ENCODE assay signal across 8 cellular contexts in genomic region chr5:112978836-112979235, GRCh38. TPM values are rescaled to one million over a fixed set of nuclear protein-coding genes. Genes with fewer than 3 reads are reported as not detected.
DNase-seq lines count a peak whose midpoint lies in the region; ATAC-seq and TF ChIP-seq lines count a peak whose summit lies in the region.

No MANE protein-coding gene starts in this region.

- TF ChIP-seq CTCF in WTC11 (IDR thresholded peaks at IDR 0.05): no peak

- peak overlapping the region; percentile 94 for H3K4me3 ChIP-seq in CD4-positive, CD25-positive, alpha-beta regulatory T cell (ENCODE audit: low read depth, low read length)

- peaks cover 17% of the 10 kb centered on the region for H3K36me3 Mint-ChIP-seq in CD4-positive, CD25-positive, alpha-beta regulatory T cell
- peaks cover 5% of the 10 kb centered on the region for H3K36me3 Mint-ChIP-seq in WTC11
- peaks cover 0 to 4% (median 0%) of the 10 kb centered on the region in 3 donors for H3K36me3 Mint-ChIP-seq in immature natural killer cell

- peaks cover 48% of the 10 kb centered on the region for H3K4me1 ChIP-seq in CD4-positive, CD25-positive, alpha-beta regulatory T cell (ENCODE audit: control insufficient read depth, insufficient read depth, low read length, poor library complexity, severe bottlenecking)

- H3K4me3 Mint-ChIP-seq in CD4-positive, CD25-positive, alpha-beta regulatory T cell: peak overlapping the region; percentile 98 to 100 (median 99)
- peak overlapping the region; percentile 98 for H3K4me3 Mint-ChIP-seq in WTC11
- peak overlapping the region; percentile 94 to 100 (median 97) for H3K4me3 Mint-ChIP-seq in immature natural killer cell

- ATAC-seq in CD4-positive, CD25-positive, alpha-beta regulatory T cell (ENCODE audit: low read depth in 2 of 2): no peak
- ATAC-seq in WTC11: no peak
- ATAC-seq in GM21529 (IDR thresholded peaks at IDR 0.05; ENCODE audit: unreplicated experiment): no peak
- no peak for ATAC-seq in GM21447 (IDR thresholded peaks at IDR 0.05; ENCODE audit: unreplicated experiment)
- ATAC-seq in GM21367 (IDR thresholded peaks at IDR 0.05; ENCODE audit: unreplicated experiment): no peak

- H3K36me3 ChIP-seq in CD4-positive, CD25-positive, alpha-beta regulatory T cell (ENCODE audit: control insufficient read depth, insufficient read depth, low read length): peaks cover 5% of the 10 kb centered on the region

- CTCF ChIA-PET in WTC11 (lab: Charles Lee): interaction anchor here (1.2 kb wide), 1 partner anchor 130 kb away, joined by 3 read pairs; no protein-coding TSS in a partner anchor

- peaks cover 0 to 2% (median 0%) of the 10 kb centered on the region in 7 donors for H3K9me3 Mint-ChIP-seq in CD4-positive, CD25-positive, alpha-beta regulatory T cell
- H3K9me3 Mint-ChIP-seq in WTC11 (no peaks in the 10 kb centered on the region), immature natural killer cell (no peaks in the 10 kb centered on the region)

- peaks cover 7% of the 10 kb centered on the region for H3K27me3 Mint-ChIP-seq in CD4-positive, CD25-positive, alpha-beta regulatory T cell
- H3K27me3 Mint-ChIP-seq in WTC11 (ENCODE audit: low read depth): no peaks in the 10 kb centered on the region
- H3K27me3 Mint-ChIP-seq in immature natural killer cell (ENCODE audit: low read depth in 3 of 3): peaks cover 4 to 17% (median 17%) of the 10 kb centered on the region in 3 donors

- no peaks in the 10 kb centered on the region for H3K27me3 ChIP-seq in CD4-positive, CD25-positive, alpha-beta regulatory T cell (ENCODE audit: control insufficient read depth, insufficient read depth, low read length)

- H3K27ac ChIP-seq in CD4-positive, CD25-positive, alpha-beta regulatory T cell (ENCODE audit: insufficient read depth, low read length, poor library complexity, severe bottlenecking): peak overlapping the region; percentile 82

- POLR2A ChIA-PET in WTC11 (lab: Charles Lee): no interaction called here

- no peak for DNase-seq in CD4-positive, CD25-positive, alpha-beta regulatory T cell
- DNase-seq in HCEC 1CT (peak; percentile 12), WTC11 (ENCODE audit: low spot score) (no peak), immature natural killer cell (no peak), SHP77 treated with DMSO at 0.1 percent for 48 hours (lab: John Stamatoyannopoulos, UW) (no peak)

- peaks cover 47 to 67% (median 59%) of the 10 kb centered on the region in 4 donors for H3K4me1 Mint-ChIP-seq in CD4-positive, CD25-positive, alpha-beta regulatory T cell
- H3K4me1 Mint-ChIP-seq in WTC11 (peaks cover 52% of the 10 kb centered on the region), immature natural killer cell (peaks cover 58 to 80% of the 10 kb centered on the region in 2 donors)

- H3K9me3 ChIP-seq in CD4-positive, CD25-positive, alpha-beta regulatory T cell (ENCODE audit: control insufficient read depth in 2 of 2, low read length in 2 of 2): no peaks in the 10 kb centered on the region

- peak overlapping the region in 2 of 3 donors; percentile 67 to 97 for H3K27ac Mint-ChIP-seq in CD4-positive, CD25-positive, alpha-beta regulatory T cell
- no peak overlapping the region for H3K27ac Mint-ChIP-seq in WTC11
- H3K27ac Mint-ChIP-seq in immature natural killer cell: no peak overlapping the region

TF ChIP-seq in WTC11, 78 proteins besides CTCF, POLR2A, EP300 and RAD21 (continues in another document):
- no peak for TF ChIP-seq GRHL2 (CRISPR knock-in tag; IDR thresholded peaks at IDR 0.05; ENCODE audit: insufficient replicate concordance, severe bottlenecking)
- no peak for TF ChIP-seq SMAD3 (CRISPR knock-in tag; IDR thresholded peaks at IDR 0.05; ENCODE audit: borderline replicate concordance)
- no peak for TF ChIP-seq JUN (CRISPR knock-in tag; IDR thresholded peaks at IDR 0.05)
- TF ChIP-seq ATF1 (CRISPR knock-in tag; IDR thresholded peaks at IDR 0.05): no peak
- TF ChIP-seq SOX15 (CRISPR knock-in tag; IDR thresholded peaks at IDR 0.05): no peak
- TF ChIP-seq NFE2L1 (CRISPR knock-in tag; IDR thresholded peaks at IDR 0.05): no peak
- no peak for TF ChIP-seq AR (CRISPR knock-in tag; IDR thresholded peaks at IDR 0.05)
- TF ChIP-seq ZNF416 (CRISPR knock-in tag; IDR thresholded peaks at IDR 0.05): no peak
- no peak for TF ChIP-seq ARID4B (CRISPR knock-in tag; IDR thresholded peaks at IDR 0.05; ENCODE audit: borderline replicate concordance)
- no peak for TF ChIP-seq ATF2 (CRISPR knock-in tag; IDR thresholded peaks at IDR 0.05; ENCODE audit: borderline replicate concordance, low read depth)

RNA-seq across cellular contexts. Expression of gene DCP2, which starts 2.2 kb away (rescaled TPM):
- total RNA-seq in CD4-positive, CD25-positive, alpha-beta regulatory T cell: 149 TPM
- 10 to 100 TPM; 60.7 to 96.4 (median 66.9) TPM for polyA plus RNA-seq in CD4-positive, CD25-positive, alpha-beta regulatory T cell
- 186 to 207 TPM (median 191 TPM) in 3 replicates for total RNA-seq in WTC11 (2021)
- polyA plus RNA-seq in immature natural killer cell: 10 to 100 TPM; 31.6 to 70.6 (median 35.9) TPM

RNA-seq across cellular contexts. Expression of gene REEP5, which starts 56.8 kb away (rescaled TPM):
- total RNA-seq in CD4-positive, CD25-positive, alpha-beta regulatory T cell: 45.6 TPM
- polyA plus RNA-seq in CD4-positive, CD25-positive, alpha-beta regulatory T cell: 100 to 1,000 TPM in 1 of 4 donors, 10 to 100 TPM in 3; 76.7 to 170 (median 83.7) TPM
- total RNA-seq in WTC11 (2021): 49.6 to 54.3 TPM (median 53.0 TPM) in 3 replicates
- 100 to 1,000 TPM in 2 of 3 donors, 10 to 100 TPM in 1; 94.8 to 148 (median 103) TPM for polyA plus RNA-seq in immature natural killer cell

Comparison
In these comparisons a context has a peak if more than half of its experiments do, and no peak if none do; other contexts are left out.
1. H3K27ac Mint-ChIP-seq: peak in CD4-positive, CD25-positive, alpha-beta regulatory T cell (2 of 3); none in WTC11 (single experiment) and immature natural killer cell (0 of 6).
2. Peak in every context shown above with its lines, with median percentiles within 50 percentile points of each other: H3K4me3 Mint-ChIP-seq.